1 cellular context compared by ENCODE assay signal in genomic region chr1:102872526-102872925, GRCh38.
TF ChIP-seq lines count a peak whose summit lies in the region.

No MANE protein-coding gene starts in this region.

TF ChIP-seq in H1, 55 proteins besides CTCF, POLR2A, EP300 and RAD21:
- TF ChIP-seq, protein P1, sequence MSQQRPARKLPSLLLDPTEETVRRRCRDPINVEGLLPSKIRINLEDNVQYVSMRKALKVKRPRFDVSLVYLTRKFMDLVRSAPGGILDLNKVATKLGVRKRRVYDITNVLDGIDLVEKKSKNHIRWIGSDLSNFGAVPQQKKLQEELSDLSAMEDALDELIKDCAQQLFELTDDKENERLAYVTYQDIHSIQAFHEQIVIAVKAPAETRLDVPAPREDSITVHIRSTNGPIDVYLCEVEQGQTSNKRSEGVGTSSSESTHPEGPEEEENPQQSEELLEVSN (IDR thresholded peaks at IDR 0.05) = no peak
- TF ChIP-seq YY1 (IDR thresholded peaks at IDR 0.05; ENCODE audit: low read depth, low read length) = no peak
- no peak for TF ChIP-seq SIRT6 (IDR thresholded peaks at IDR 0.05; ENCODE audit: low read length)
- peak; percentile 67 for TF ChIP-seq TEAD4 (IDR thresholded peaks at IDR 0.05; ENCODE audit: low read depth, low read length)
- no peak for TF ChIP-seq EGR1 (IDR thresholded peaks at IDR 0.05; ENCODE audit: borderline replicate concordance, low read depth, low read length)
